Comparison of ENCODE assay signal across 10 cellular contexts in the genomic region with DNA sequence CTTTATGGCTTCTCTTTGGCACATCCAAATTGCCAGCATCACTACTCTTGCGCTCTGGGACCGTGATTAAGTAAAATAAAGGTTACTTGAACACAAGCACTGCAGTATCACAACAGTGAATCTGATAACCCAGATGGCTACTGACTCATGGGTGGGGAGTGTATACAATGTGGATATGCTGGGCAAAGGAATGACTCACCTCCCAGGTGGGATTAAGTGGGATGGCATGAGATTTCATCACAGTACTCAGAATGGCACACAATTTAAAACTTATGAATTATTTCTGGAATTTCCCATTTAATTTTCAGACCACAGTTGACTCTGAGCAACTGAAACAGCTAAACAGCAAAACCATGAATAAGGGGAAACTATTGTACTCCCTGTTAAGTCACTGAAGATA. TPM values are rescaled to one million over a fixed set of nuclear protein-coding genes. Genes with fewer than 3 reads are reported as not detected.
A peak's percentile ranks its signal among the peaks of the same experiment; 100 is the strongest.
DNase-seq lines count a peak whose midpoint lies in the region; ATAC-seq, FAIRE-seq and TF ChIP-seq lines count a peak whose summit lies in the region.
"Had no signal": no experiment of that assay in that cellular context is flagged by ENCODE, and none has a peak within 500 bp of the region (broad histone marks: within the 10 kb centered on the region; RNA-seq: fewer than 3 reads in every experiment).

No MANE protein-coding gene starts in this region.

- H3K9me1 ChIP-seq in keratinocyte (ENCODE audit: control insufficient read depth, extremely low read depth, insufficient read depth, low read length) = no peaks in the 10 kb centered on the region

- DNase-seq in Caki2 (ENCODE audit: low read depth) = peak; percentile 37
- peak; percentile 62 for DNase-seq in HPDE6-E6E7 (ENCODE audit: extremely low spot score)
- no peak for DNase-seq in activated T-helper 2 cell treated with anti-CD3 and anti-CD28 coated beads, Interferon-gamma antibody, Interleukin-2, Interleukin-4, amounts not matched to agents 10 μg/mL and 5 μg/mL and 100 μg/mL, durations not matched to agents 14 hours and 24 hours and 36 hours (ENCODE audit: low spot score)
- peak; percentile 94 for DNase-seq in keratinocyte (ENCODE audit: low read depth, low spot score)
- DNase-seq in anterior cingulate cortex (lab: John Stamatoyannopoulos, UW) = no peak
- no peak for DNase-seq in stomach
- DNase-seq in CD8-positive, alpha-beta T cell = no peak
- DNase-seq: activated CD4-positive, alpha-beta T cell treated with anti-CD3 and anti-CD28 coated beads for 1 hour; lower lobe of right lung had no signal

- H3K9me3 Mint-ChIP-seq in activated T-helper 2 cell treated with anti-CD3 and anti-CD28 coated beads, Interferon-gamma antibody, Interleukin-2, Interleukin-4, amounts not matched to agents 10 μg/mL and 5 μg/mL and 100 μg/mL, durations not matched to agents 14 hours and 24 hours and 36 hours = no peaks in the 10 kb centered on the region
- no peaks in the 10 kb centered on the region for H3K9me3 Mint-ChIP-seq in CD8-positive, alpha-beta T cell

- H3K79me2 ChIP-seq in keratinocyte (ENCODE audit: control insufficient read depth, insufficient read depth, low read length) = peaks cover 42% of the 10 kb centered on the region

- CTCF ChIA-PET in CD8-positive, alpha-beta T cell (lab: Charles Lee) = no interaction called here

- peak overlapping the region; percentile 80 for H3K4me2 ChIP-seq in keratinocyte (ENCODE audit: control insufficient read depth, extremely low read depth, insufficient read depth, low read depth, low read length)

- TF ChIP-seq POLR2A in stomach (IDR thresholded peaks at IDR 0.05) = no peak

- no peak overlapping the region for H2AFZ ChIP-seq in keratinocyte (ENCODE audit: control insufficient read depth, low read length)

- dilution Hi-C loops in keratinocyte (cut with MboI; ENCODE audit: extremely low pct_ligation_motif_present, low sequenced_read_pairs) = no loop called here

- H3K4me1 Mint-ChIP-seq in activated T-helper 2 cell treated with anti-CD3 and anti-CD28 coated beads, Interferon-gamma antibody, Interleukin-2, Interleukin-4, amounts not matched to agents 10 μg/mL and 5 μg/mL and 100 μg/mL, durations not matched to agents 14 hours and 24 hours and 36 hours (ENCODE audit: low read depth) = peaks cover 31% of the 10 kb centered on the region
- H3K4me1 Mint-ChIP-seq in CD8-positive, alpha-beta T cell (ENCODE audit: low read depth) = peaks cover 43% of the 10 kb centered on the region

- H3K9me3 ChIP-seq in keratinocyte (ENCODE audit: control insufficient read depth, low read depth, low read length) (no peaks in the 10 kb centered on the region), stomach (no peaks in the 10 kb centered on the region)
- H3K9me3 ChIP-seq in CD8-positive, alpha-beta T cell (ENCODE audit: low read length) = no peaks in the 10 kb centered on the region
- H3K9me3 ChIP-seq: lower lobe of right lung had no signal

- WGBS in stomach, 5 donors = 60 to 78% (median 71%) methylated on average over 2 of the region's 2 CpGs

- no peak overlapping the region for H3K4me3 Mint-ChIP-seq in activated T-helper 2 cell treated with anti-CD3 and anti-CD28 coated beads, Interferon-gamma antibody, Interleukin-2, Interleukin-4, amounts not matched to agents 10 μg/mL and 5 μg/mL and 100 μg/mL, durations not matched to agents 14 hours and 24 hours and 36 hours (ENCODE audit: low read depth)
- H3K4me3 Mint-ChIP-seq in CD8-positive, alpha-beta T cell = no peak overlapping the region

- H3K27ac ChIP-seq in keratinocyte (ENCODE audit: control insufficient read depth, insufficient read depth, low read length) (peak overlapping the region; percentile 96), stomach (no peak overlapping the region)
- no peak overlapping the region for H3K27ac ChIP-seq in CD8-positive, alpha-beta T cell (ENCODE audit: low read depth, low read length)
- H3K27ac ChIP-seq: lower lobe of right lung had no signal

- no peaks in the 10 kb centered on the region for H4K20me1 ChIP-seq in keratinocyte (ENCODE audit: control insufficient read depth, extremely low read depth, insufficient read depth, low read length)

- no peaks in the 10 kb centered on the region for H3K27me3 Mint-ChIP-seq in activated T-helper 2 cell treated with anti-CD3 and anti-CD28 coated beads, Interferon-gamma antibody, Interleukin-2, Interleukin-4, amounts not matched to agents 10 μg/mL and 5 μg/mL and 100 μg/mL, durations not matched to agents 14 hours and 24 hours and 36 hours (ENCODE audit: low read depth)
- H3K27me3 Mint-ChIP-seq in CD8-positive, alpha-beta T cell (ENCODE audit: low read depth) = no peaks in the 10 kb centered on the region

- in situ Hi-C loops in Caki2 (cut with HindIII; ENCODE audit: low pct_unique_long_range_greater_than_20kb, low sequenced_read_pairs) = no loop called here

- H3K36me3 ChIP-seq in keratinocyte (ENCODE audit: control insufficient read depth in 2 of 2, extremely low read depth in 1 of 2, insufficient read depth in 2 of 2, low read length in 2 of 2) (peaks cover 0 to 3% of the 10 kb centered on the region in 2 experiments), stomach (peaks cover 10 to 57% (median 49%) of the 10 kb centered on the region in 4 donors)
- peaks cover 3% of the 10 kb centered on the region for H3K36me3 ChIP-seq in CD8-positive, alpha-beta T cell (ENCODE audit: insufficient read depth, low read length)

- peak overlapping the region; percentile 64 for H3K9ac ChIP-seq in keratinocyte (ENCODE audit: control insufficient read depth, extremely low read depth, insufficient read depth, low read length)

- H3K27me3 ChIP-seq in keratinocyte (ENCODE audit: control insufficient read depth, extremely low read depth, insufficient read depth, low read length) (no peaks in the 10 kb centered on the region), stomach (no peaks in the 10 kb centered on the region)
- H3K27me3 ChIP-seq in CD8-positive, alpha-beta T cell (ENCODE audit: insufficient read depth, low read length) = no peaks in the 10 kb centered on the region

- ATAC-seq in HG02938 (IDR thresholded peaks at IDR 0.05; ENCODE audit: unreplicated experiment) = no peak
- ATAC-seq in CD8-positive, alpha-beta T cell = no peak
- ATAC-seq: lower lobe of right lung had no signal

- TF ChIP-seq CTCF in keratinocyte (optimal IDR thresholded peaks at IDR 0.05 in 1 of 3, IDR thresholded peaks at IDR 0.05 in 1 of 3, conservative IDR thresholded peaks at IDR 0.05 in 1 of 3; ENCODE audit: extremely low read depth in 1 of 3, insufficient read depth in 2 of 3, low read length in 3 of 3) (no peak), stomach (IDR thresholded peaks at IDR 0.05) (no peak)
- TF ChIP-seq CTCF in CD8-positive, alpha-beta T cell (IDR thresholded peaks at IDR 0.05) = no peak

- intact Hi-C loops in activated T-helper 2 cell treated with anti-CD3 and anti-CD28 coated beads, Interferon-gamma antibody, Interleukin-2, Interleukin-4, amounts not matched to agents 10 μg/mL and 5 μg/mL and 100 μg/mL, durations not matched to agents 14 hours and 24 hours and 36 hours (cut with micrococcal nuclease) = loop anchor here (10.0 kb wide), 4 partner anchors 188 to 952 kb away; partner anchors contain the start of genes CERT1, POC5 and POLK
- intact Hi-C loops in stomach (cut with DNase I; ENCODE audit: low total_unique reads) = no loop called here
- intact Hi-C loops in CD8-positive, alpha-beta T cell (cut with DNase I, micrococcal nuclease) = loop anchor here in 1 of 2 experiments (10.0 kb wide), 1 partner anchor 1492 kb away; no protein-coding TSS in a partner anchor

- H3K4me1 ChIP-seq in keratinocyte (ENCODE audit: control insufficient read depth, extremely low read depth, insufficient read depth, low read length) (peaks cover 58% of the 10 kb centered on the region), stomach (peaks cover 20 to 65% (median 43%) of the 10 kb centered on the region in 4 donors)
- peaks cover 14% of the 10 kb centered on the region for H3K4me1 ChIP-seq in CD8-positive, alpha-beta T cell (ENCODE audit: insufficient read depth, low read length)

- no peak for TF ChIP-seq EP300 in stomach (IDR thresholded peaks at IDR 0.05)

- H3K36me3 Mint-ChIP-seq in activated T-helper 2 cell treated with anti-CD3 and anti-CD28 coated beads, Interferon-gamma antibody, Interleukin-2, Interleukin-4, amounts not matched to agents 10 μg/mL and 5 μg/mL and 100 μg/mL, durations not matched to agents 14 hours and 24 hours and 36 hours (ENCODE audit: low read depth) = peaks cover 35% of the 10 kb centered on the region
- H3K36me3 Mint-ChIP-seq in CD8-positive, alpha-beta T cell = peaks cover 60% of the 10 kb centered on the region

- H3K4me3 ChIP-seq in keratinocyte (ENCODE audit: control insufficient read depth in 2 of 3, extremely low read depth in 1 of 3, insufficient read depth in 2 of 3, low read depth in 1 of 3, low read length in 3 of 3) (peak overlapping the region in 2 of 3 experiments; percentile 31 to 41), stomach (no peak overlapping the region)
- H3K4me3 ChIP-seq in CD8-positive, alpha-beta T cell (ENCODE audit: low read depth, low read length) = no peak overlapping the region
- H3K4me3 ChIP-seq: lower lobe of right lung had no signal

- POLR2A ChIA-PET in CD8-positive, alpha-beta T cell (lab: Charles Lee) = interaction anchor here (1.1 kb wide), 1 partner anchor 474 kb away, joined by 3 read pairs; the partner anchor contains the start of gene ANKRD31

- H3K27ac Mint-ChIP-seq in activated T-helper 2 cell treated with anti-CD3 and anti-CD28 coated beads, Interferon-gamma antibody, Interleukin-2, Interleukin-4, amounts not matched to agents 10 μg/mL and 5 μg/mL and 100 μg/mL, durations not matched to agents 14 hours and 24 hours and 36 hours = peak overlapping the region; percentile 33
- H3K27ac Mint-ChIP-seq in CD8-positive, alpha-beta T cell = no peak overlapping the region

- FAIRE-seq in keratinocyte (lab: Jason Lieb, UNC) = peak; percentile 99

RNA-seq across cellular contexts. Expression of gene GFM2, which starts 4.3 kb away (rescaled TPM):
- 26.7 and 36.7 TPM in 2 replicates for total RNA-seq in Caki2 (2014; rRNA removed; shearing (Covaris generic); ENCODE audit: low replicate concordance)
- 32.9 and 34.6 TPM in 2 replicates for total RNA-seq in activated T-helper 2 cell treated with anti-CD3 and anti-CD28 coated beads, Interferon-gamma antibody, Interleukin-2, Interleukin-4, amounts not matched to agents 10 μg/mL and 5 μg/mL and 100 μg/mL, durations not matched to agents 14 hours and 24 hours and 36 hours
- polyA plus RNA-seq in keratinocyte (31.5 to 55.4 TPM (median 48.7 TPM) in 3 replicates), stomach (10 to 100 TPM; 14.4 to 16.8 (median 15.6) TPM)
- 26.2 TPM for polyA plus RNA-seq in keratinocyte (2011; ENCODE audit: low read depth)
- 19.1 and 38.5 TPM in 2 replicates for polyA plus RNA-seq in keratinocyte (2011; cell fraction: cytosol; rRNA removed)
- polyA plus RNA-seq in keratinocyte (2011; cell fraction: nucleus; rRNA removed) = 53.8 and 72.2 TPM in 2 replicates
- polyA plus RNA-seq in keratinocyte (2012; ENCODE audit: low replicate concordance) = 16.2 and 25.1 TPM in 2 replicates
- polyA minus RNA-seq in keratinocyte = 10.3 to 41.4 TPM (median 26.9 TPM) in 3 replicates
- polyA minus RNA-seq in keratinocyte (2011; cell fraction: cytosol; rRNA and poly(A)+ RNA removed) = 23.8 TPM
- 44.0 and 69.7 TPM in 2 replicates for polyA minus RNA-seq in keratinocyte (2011; cell fraction: nucleus; rRNA and poly(A)+ RNA removed)
- 10 to 100 TPM in 2 of 5 donors, 1 to 10 TPM in 3; 2.9 to 48.3 (median 5.2) TPM for total RNA-seq in stomach
- 10 to 100 TPM; 11.0 to 15.0 TPM for total RNA-seq in CD8-positive, alpha-beta T cell

RNA-seq across cellular contexts. Expression of gene NSA2, which starts 4.5 kb away (rescaled TPM):
- total RNA-seq in Caki2 (2014; rRNA removed; shearing (Covaris generic); ENCODE audit: low replicate concordance) = 14.4 and 22.8 TPM in 2 replicates
- 83.9 and 91.4 TPM in 2 replicates for total RNA-seq in activated T-helper 2 cell treated with anti-CD3 and anti-CD28 coated beads, Interferon-gamma antibody, Interleukin-2, Interleukin-4, amounts not matched to agents 10 μg/mL and 5 μg/mL and 100 μg/mL, durations not matched to agents 14 hours and 24 hours and 36 hours
- polyA plus RNA-seq in keratinocyte (46.0 to 107 TPM (median 85.7 TPM) in 3 replicates), stomach (100 to 1,000 TPM in 2 of 3 donors, 10 to 100 TPM in 1; 100.0 to 217 (median 145) TPM)
- polyA plus RNA-seq in keratinocyte (2011; ENCODE audit: low read depth) = 185 TPM
- polyA plus RNA-seq in keratinocyte (2011; cell fraction: cytosol; rRNA removed) = 86.7 and 96.3 TPM in 2 replicates
- 13.9 and 37.6 TPM in 2 replicates for polyA plus RNA-seq in keratinocyte (2011; cell fraction: nucleus; rRNA removed)
- 56.1 and 96.8 TPM in 2 replicates for polyA plus RNA-seq in keratinocyte (2012; ENCODE audit: low replicate concordance)
- 1.3 to 8.5 TPM (median 3.8 TPM) in 3 replicates for polyA minus RNA-seq in keratinocyte
- polyA minus RNA-seq in keratinocyte (2011; cell fraction: cytosol; rRNA and poly(A)+ RNA removed) = 60.8 TPM
- 4.4 and 9.3 TPM in 2 replicates for polyA minus RNA-seq in keratinocyte (2011; cell fraction: nucleus; rRNA and poly(A)+ RNA removed)
- 100 to 1,000 TPM in 3 of 5 donors, 10 to 100 TPM in 2; 36.8 to 217 (median 105) TPM for total RNA-seq in stomach
- 100 to 1,000 TPM; 142 TPM for total RNA-seq in CD8-positive, alpha-beta T cell

Comparison
In these comparisons a context has a peak if more than half of its experiments do, and no peak if none do; other contexts are left out.
1. DNase-seq: peak in Caki2 (single experiment), HPDE6-E6E7 (single experiment) and keratinocyte (single experiment); none in activated T-helper 2 cell treated with anti-CD3 and anti-CD28 coated beads, Interferon-gamma antibody, Interleukin-2, Interleukin-4, amounts not matched to agents 10 μg/mL and 5 μg/mL and 100 μg/mL, durations not matched to agents 14 hours and 24 hours and 36 hours (single experiment), anterior cingulate cortex (0 of 58), stomach (single experiment) and CD8-positive, alpha-beta T cell (0 of 7).
2. H3K4me3 ChIP-seq: peak in keratinocyte (2 of 3); none in stomach (0 of 4) and CD8-positive, alpha-beta T cell (single experiment).